In the genomic region with DNA sequence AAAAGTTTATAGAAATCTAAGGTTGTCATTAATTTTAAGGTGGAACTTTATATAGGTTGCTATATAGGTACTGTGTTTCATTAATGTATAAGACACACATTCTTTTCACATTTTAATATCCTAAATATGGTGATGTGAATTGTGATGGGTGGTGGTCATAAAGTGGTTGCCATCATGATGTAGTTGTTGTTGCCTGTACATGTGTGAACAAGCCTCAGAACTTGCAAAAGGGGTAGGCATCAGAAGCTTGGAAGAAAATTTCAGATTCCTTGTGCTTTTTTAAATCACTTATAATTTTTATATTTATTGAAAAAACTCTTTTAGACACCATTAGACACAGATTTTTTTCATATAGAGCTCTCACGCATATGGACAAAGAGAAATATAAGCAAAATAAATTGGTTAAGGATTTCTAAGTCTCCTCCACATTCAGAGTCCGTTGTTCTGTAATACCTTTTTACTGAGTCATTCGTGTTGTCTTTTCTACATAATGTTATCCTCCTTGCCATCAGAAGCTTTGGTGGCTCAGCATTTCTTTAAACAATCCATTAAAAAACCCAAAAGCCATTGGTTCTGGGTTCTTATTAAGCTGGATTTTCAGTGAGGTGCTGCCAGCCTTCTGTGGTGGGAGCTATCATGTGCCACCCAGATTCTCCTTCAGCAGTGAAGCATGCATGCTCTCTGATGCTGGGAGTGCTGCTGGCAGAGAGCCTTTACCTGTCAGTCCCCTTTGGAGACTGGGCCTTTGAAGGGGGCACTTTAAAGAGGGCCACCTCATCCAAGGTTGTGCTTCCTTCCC, we compare ENCODE assay signal across 26 cellular contexts.
DNase-seq lines count a peak whose midpoint lies in the region; ATAC-seq, FAIRE-seq and TF ChIP-seq lines count a peak whose summit lies in the region.
"Had no signal": no experiment of that assay in that cellular context is flagged by ENCODE, and none has a peak within 500 bp of the region (broad histone marks: within the 10 kb centered on the region; RNA-seq: fewer than 3 reads in every experiment).

No MANE protein-coding gene starts in this region.

- H3K4me1 ChIP-seq in mesenchymal stem cell (ENCODE audit: control insufficient read depth, insufficient read depth, low read depth, low read length) = peaks cover 3% of the 10 kb centered on the region
- H3K4me1 ChIP-seq in kidney (ENCODE audit: control insufficient read depth in 1 of 2, insufficient read depth in 1 of 2, low read depth in 1 of 2, low read length in 2 of 2) = no peaks in the 10 kb centered on the region

- H3K27me3 ChIP-seq in mesenchymal stem cell (ENCODE audit: control insufficient read depth in 1 of 2, insufficient read depth in 1 of 2, low read length in 2 of 2) = no peaks in the 10 kb centered on the region
- H3K27me3 ChIP-seq: ovary had no signal

- H3K4me3 ChIP-seq in choroid plexus epithelial cell (ENCODE audit: low read depth, low read length) (no peak overlapping the region), mesenchymal stem cell (ENCODE audit: insufficient read depth in 1 of 2, low read depth in 1 of 2, low read length in 2 of 2) (no peak overlapping the region), kidney (ENCODE audit: low read length in 2 of 2) (no peak overlapping the region)
- H3K4me3 ChIP-seq: GM12878, ovary had no signal

- no peak overlapping the region for H2BK5ac ChIP-seq in mesenchymal stem cell (ENCODE audit: low read depth, low read length, poor library complexity, severe bottlenecking)

- no peak overlapping the region for H3K23ac ChIP-seq in mesenchymal stem cell (ENCODE audit: low read length in 2 of 2)

- H3K36me3 ChIP-seq in mesenchymal stem cell (ENCODE audit: control insufficient read depth in 1 of 2, insufficient read depth in 2 of 2, low read depth in 1 of 2, low read length in 2 of 2) (no peaks in the 10 kb centered on the region), kidney (ENCODE audit: control insufficient read depth in 1 of 2, insufficient read depth in 2 of 2, low read length in 2 of 2) (no peaks in the 10 kb centered on the region)
- H3K36me3 ChIP-seq: ovary had no signal

- peak overlapping the region; percentile 4 for H2AK5ac ChIP-seq in mesenchymal stem cell (ENCODE audit: low read length, severe bottlenecking)

- H2BK120ac ChIP-seq in mesenchymal stem cell (ENCODE audit: low read depth, low read length) = no peak overlapping the region

- H2BK12ac ChIP-seq in mesenchymal stem cell (ENCODE audit: low read length in 2 of 2) = no peak overlapping the region

- H2BK15ac ChIP-seq in mesenchymal stem cell (ENCODE audit: low read depth, poor library complexity, severe bottlenecking) = no peak overlapping the region

- no peak overlapping the region for H4K8ac ChIP-seq in mesenchymal stem cell (ENCODE audit: low read length)

- no peak overlapping the region for H3K4me2 ChIP-seq in mesenchymal stem cell (ENCODE audit: low read length, poor library complexity, severe bottlenecking)

- H4K91ac ChIP-seq in mesenchymal stem cell (ENCODE audit: low read length) = no peak overlapping the region

- no peak for FAIRE-seq in kidney (lab: Jason Lieb, UNC)
- FAIRE-seq: endometrium, GM12878, GM19239, H54, HTR-8/SVneo had no signal

- H3K4ac ChIP-seq in mesenchymal stem cell (ENCODE audit: low read depth in 1 of 2, low read length in 2 of 2) = no peak overlapping the region

- H3K27ac ChIP-seq in mesenchymal stem cell (ENCODE audit: low read length, poor library complexity, severe bottlenecking) (no peak overlapping the region), kidney (ENCODE audit: low read depth in 2 of 2, low read length in 2 of 2) (no peak overlapping the region)
- H3K27ac ChIP-seq: ovary had no signal

- H3K18ac ChIP-seq in mesenchymal stem cell (ENCODE audit: low read depth in 1 of 2, low read length in 2 of 2) = no peak overlapping the region

- ATAC-seq in GM21723 (IDR thresholded peaks at IDR 0.05; ENCODE audit: unreplicated experiment) = no peak
- ATAC-seq: activated T-cell treated with anti-CD3 and anti-CD28 coated beads, Interleukin-2, amount 50 U/mL, for 72 hours; GM12878; left colon; natural killer cell; stimulated activated memory B cell treated with anti-CD40 and anti-IgM and Interleukin-4, amounts not matched to agents 10 μg/mL and 1 μg/mL and 100 μg/mL, for 72 hours had no signal

- WGBS in mesenchymal stem cell = 47% methylated on average over 2 of the region's 3 CpGs

- H3K79me1 ChIP-seq in mesenchymal stem cell (replicated peaks; ENCODE audit: low read length, poor library complexity, severe bottlenecking) = no peaks in the 10 kb centered on the region

- H3K9me3 ChIP-seq in mesenchymal stem cell (ENCODE audit: control insufficient read depth, low read length) (peaks cover 2% of the 10 kb centered on the region), kidney (ENCODE audit: control insufficient read depth in 1 of 2, low read length in 2 of 2) (no peaks in the 10 kb centered on the region)
- H3K9me3 ChIP-seq: ovary had no signal

- TF ChIP-seq CTCF in choroid plexus epithelial cell (conservative IDR thresholded peaks at IDR 0.05; ENCODE audit: low read depth, low read length) (no peak), kidney (IDR thresholded peaks at IDR 0.05; ENCODE audit: borderline replicate concordance, extremely low read depth, insufficient read depth) (no peak)

- H3K9ac ChIP-seq in mesenchymal stem cell (ENCODE audit: low read length) (no peak overlapping the region), kidney (ENCODE audit: low read length in 2 of 2) (no peak overlapping the region)

- peak overlapping the region in 1 of 2 experiments; percentile 57 for H3K14ac ChIP-seq in mesenchymal stem cell (ENCODE audit: low read length in 2 of 2)

- no peak overlapping the region for H2AFZ ChIP-seq in mesenchymal stem cell (ENCODE audit: low read depth, low read length)

- DNase-seq in EL = peak; percentile 61
- DNase-seq in RPMI7951 (ENCODE audit: low read depth) = peak; percentile 40
- DNase-seq in choroid plexus epithelial cell (ENCODE audit: low read depth) = peak; percentile 57
- no peak for DNase-seq in mesenchymal stem cell
- no peak for DNase-seq in kidney
- DNase-seq in pons (ENCODE audit: low spot score) = no peak
- no peak for DNase-seq in NCI-H2107 (lab: John Stamatoyannopoulos, UW)
- DNase-seq: activated CD4-positive, alpha-beta T cell treated with anti-CD3 and anti-CD28 coated beads for 1 hour; activated naive CD4-positive, alpha-beta T cell treated with anti-CD3 and anti-CD28 coated beads, Interleukin-2, amount 50 U/mL, for 16 hours; activated T-cell treated with anti-CD3 and anti-CD28 coated beads, Interleukin-2, amount 50 U/mL, for 72 hours; CD4-positive, CD25-positive, alpha-beta regulatory T cell; cortex of kidney; foreskin melanocyte; left colon; natural killer cell; NCI-H1092 treated with DMSO at 0.1 percent for 48 hours; NCI-H2029; NCI-H510A; ovary had no signal

- intact Hi-C loops in kidney (cut with DNase I) = no loop called here

Comparison
In these comparisons a context has a peak if more than half of its experiments do, and no peak if none do; other contexts are left out.
1. DNase-seq: peak in EL (single experiment), RPMI7951 (single experiment) and choroid plexus epithelial cell (single experiment); none in mesenchymal stem cell (single experiment), kidney (single experiment), pons (single experiment) and NCI-H2107 (single experiment).